In the genomic region with DNA sequence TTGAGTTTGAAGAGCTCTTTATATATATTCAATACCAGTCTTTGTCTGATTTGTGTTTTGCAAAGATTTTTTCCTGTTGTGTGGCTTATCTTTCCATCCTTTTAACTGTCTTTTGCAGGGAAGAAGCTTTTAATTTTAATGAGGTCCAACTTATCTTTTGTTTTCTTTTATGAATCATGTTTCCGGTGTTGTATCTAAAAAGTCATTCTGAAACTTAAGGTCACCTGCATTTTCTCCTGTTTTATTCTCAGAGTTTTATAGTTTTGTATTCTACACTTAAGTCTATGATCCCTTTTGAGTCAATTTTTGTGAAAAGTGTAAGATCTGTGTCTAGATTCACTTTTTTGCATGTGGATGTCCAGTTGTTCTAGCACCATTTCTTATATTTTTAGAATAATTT, we compare ENCODE assay signal across 1 cellular context.
TF ChIP-seq lines count a peak whose summit lies in the region.

No MANE protein-coding gene starts in this region.

TF ChIP-seq in GM12878, 131 proteins besides CTCF, POLR2A, EP300 and RAD21 (continued from another document):
- TF ChIP-seq REST (IDR thresholded peaks at IDR 0.05; ENCODE audit: low read depth, low read length) (no peak), TCF3 (IDR thresholded peaks at IDR 0.05; ENCODE audit: borderline replicate concordance, insufficient read depth, low read depth, low read length) (no peak), CREM (IDR thresholded peaks at IDR 0.05; ENCODE audit: low read depth) (0 out of 2 replicates have a peak, but pooled peaks have one; percentile 21), NFIC (IDR thresholded peaks at IDR 0.05; ENCODE audit: low read depth, low read length) (peak; percentile 70; the same call in 1 of the 2 replicates)
- TF ChIP-seq, protein P1, sequence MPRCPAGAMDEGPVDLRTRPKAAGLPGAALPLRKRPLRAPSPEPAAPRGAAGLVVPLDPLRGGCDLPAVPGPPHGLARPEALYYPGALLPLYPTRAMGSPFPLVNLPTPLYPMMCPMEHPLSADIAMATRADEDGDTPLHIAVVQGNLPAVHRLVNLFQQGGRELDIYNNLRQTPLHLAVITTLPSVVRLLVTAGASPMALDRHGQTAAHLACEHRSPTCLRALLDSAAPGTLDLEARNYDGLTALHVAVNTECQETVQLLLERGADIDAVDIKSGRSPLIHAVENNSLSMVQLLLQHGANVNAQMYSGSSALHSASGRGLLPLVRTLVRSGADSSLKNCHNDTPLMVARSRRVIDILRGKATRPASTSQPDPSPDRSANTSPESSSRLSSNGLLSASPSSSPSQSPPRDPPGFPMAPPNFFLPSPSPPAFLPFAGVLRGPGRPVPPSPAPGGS (IDR thresholded peaks at IDR 0.05; ENCODE audit: borderline replicate concordance, insufficient read depth, low read depth, low read length, poor library complexity, severe bottlenecking) = no peak
